20 cellular contexts compared by ENCODE assay signal in the genomic region with DNA sequence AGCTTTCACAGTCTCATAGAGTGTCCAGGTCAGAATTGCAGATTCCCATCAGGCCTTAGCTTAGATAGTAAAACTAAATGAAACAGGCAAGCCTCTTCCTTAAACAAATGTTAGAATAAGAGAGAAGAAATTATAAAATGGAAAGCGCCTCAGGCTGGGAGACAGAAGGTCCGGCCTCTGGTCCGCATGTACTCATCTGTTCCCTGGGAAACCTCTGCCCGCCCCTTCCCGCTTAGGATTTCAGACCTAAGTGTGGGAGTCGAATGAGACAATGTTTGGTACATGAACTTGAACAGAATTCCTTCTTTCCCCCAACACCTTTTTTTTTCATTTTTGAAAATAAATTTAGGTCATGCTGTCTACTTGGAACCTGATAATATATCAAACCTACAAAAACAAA.
"Had no signal": no experiment of that assay in that cellular context is flagged by ENCODE, and none has a peak within 500 bp of the region (broad histone marks: within the 10 kb centered on the region; RNA-seq: fewer than 3 reads in every experiment).

No MANE protein-coding gene starts in this region.

- FAIRE-seq: small intestine had no signal

- H3K27me3 Mint-ChIP-seq: activated CD4-positive, alpha-beta T cell treated with anti-CD3 and anti-CD28 coated beads for 36 hours; activated naive CD8-positive, alpha-beta T cell; central memory CD8-positive, alpha-beta T cell; progenitor cell of endocrine pancreas had no signal

- H3K4me1 ChIP-seq: testis had no signal

- H3K4me3 ChIP-seq: coronary artery, right atrium auricular region, SK-N-MC, stomach, testis, upper lobe of left lung had no signal

- H3K4me3 Mint-ChIP-seq: activated CD4-positive, alpha-beta T cell treated with anti-CD3 and anti-CD28 coated beads for 36 hours; activated naive CD8-positive, alpha-beta T cell; activated T-helper 1 cell treated with anti-CD3 and anti-CD28 coated beads, Interleukin-12 subunit alpha, Interleukin-12 subunit beta, Interleukin-2, Interleukin-4 antibody, amounts not matched to agents 30 ng/mL and 10 ng/mL and 1 ng/mL, durations not matched to agents 14 hours and 24 hours and 36 hours; central memory CD8-positive, alpha-beta T cell; natural killer cell had no signal

- H3K27me3 ChIP-seq: brain microvascular endothelial cell, right atrium auricular region, stomach, testis, upper lobe of left lung had no signal

- ATAC-seq: activated CD4-positive, alpha-beta T cell treated with anti-CD3 and anti-CD28 coated beads for 36 hours; natural killer cell had no signal

- H3K27ac Mint-ChIP-seq: activated CD4-positive, alpha-beta T cell treated with anti-CD3 and anti-CD28 coated beads for 36 hours; activated naive CD8-positive, alpha-beta T cell; activated T-helper 1 cell treated with anti-CD3 and anti-CD28 coated beads, Interleukin-12 subunit alpha, Interleukin-12 subunit beta, Interleukin-2, Interleukin-4 antibody, amounts not matched to agents 30 ng/mL and 10 ng/mL and 1 ng/mL, durations not matched to agents 14 hours and 24 hours and 36 hours; natural killer cell; progenitor cell of endocrine pancreas had no signal

- H3K27ac ChIP-seq: brain microvascular endothelial cell, coronary artery, right atrium auricular region, SK-N-MC, testis, upper lobe of left lung had no signal

- H3K9me3 Mint-ChIP-seq: activated T-helper 1 cell treated with anti-CD3 and anti-CD28 coated beads, Interleukin-12 subunit alpha, Interleukin-12 subunit beta, Interleukin-2, Interleukin-4 antibody, amounts not matched to agents 30 ng/mL and 10 ng/mL and 1 ng/mL, durations not matched to agents 14 hours and 24 hours and 36 hours; central memory CD8-positive, alpha-beta T cell; natural killer cell had no signal

- H3K9me3 ChIP-seq: right atrium auricular region, stomach, testis, upper lobe of left lung had no signal

- H3K4me1 Mint-ChIP-seq: activated CD4-positive, alpha-beta T cell treated with anti-CD3 and anti-CD28 coated beads for 36 hours; central memory CD8-positive, alpha-beta T cell had no signal

- DNase-seq: activated CD4-positive, alpha-beta T cell treated with anti-CD3 and anti-CD28 coated beads for 36 hours; activated CD4-positive, alpha-beta T cell treated with anti-CD3 and anti-CD28 coated beads, Interleukin-2, amount 50 U/mL, for 48 hours; amniotic stem cell; brain microvascular endothelial cell; mesendoderm; natural killer cell; nucleus accumbens; small intestine; stimulated activated CD4-positive, alpha-beta T cell treated with anti-CD3 and anti-CD28 coated beads, Interleukin-15, amount 100 ng/mL, for 24 hours; stimulated activated CD4-positive, alpha-beta T cell treated with anti-CD3 and anti-CD28 coated beads, Interleukin-2, amount 100 ng/mL, for 48 hours; stomach; testis; upper lobe of left lung had no signal
